Comparison of ENCODE assay signal across 19 cellular contexts in genomic region chr9:78312125-78312524, GRCh38.
"Had no signal": no experiment of that assay in that cellular context is flagged by ENCODE, and none has a peak within 500 bp of the region (broad histone marks: within the 10 kb centered on the region; RNA-seq: fewer than 3 reads in every experiment).

No MANE protein-coding gene starts in this region.

- H3K9me3 ChIP-seq: body of pancreas, suprapubic skin, transverse colon, uterus had no signal

- H3K4me1 ChIP-seq: foreskin keratinocyte, suprapubic skin, transverse colon, uterus had no signal

- ATAC-seq: activated CD4-positive, CD25-positive, alpha-beta regulatory T cell treated with anti-CD3 and anti-CD28 coated beads, Interleukin-2, amount 50 U/mL, for 24 hours; activated CD8-positive, alpha-beta T cell treated with anti-CD3 and anti-CD28 coated beads, Interleukin-2, amount 10 ng/mL, durations not matched to agents 7 days and 5 days; body of pancreas; foreskin keratinocyte; sciatic nerve; stimulated activated naive CD8-positive, alpha-beta T cell treated with anti-CD3 and anti-CD28 coated beads, Interleukin-15, amount 100 ng/mL, for 72 hours had no signal

- H3K27me3 ChIP-seq: body of pancreas, foreskin keratinocyte, suprapubic skin, transverse colon, uterus had no signal

- DNase-seq: activated CD4-positive, alpha-beta T cell treated with anti-CD3 and anti-CD28 coated beads, Interleukin-2, amount 10 ng/mL, durations not matched to agents 7 days and 5 days; activated CD8-positive, alpha-beta T cell treated with anti-CD3 and anti-CD28 coated beads, Interleukin-2, amount 10 ng/mL, durations not matched to agents 7 days and 5 days; activated naive CD4-positive, alpha-beta T cell treated with anti-CD3 and anti-CD28 coated beads for 36 hours; activated T-cell treated with anti-CD3 and anti-CD28 coated beads, Interleukin-2, amount 50 U/mL, for 24 hours; body of pancreas; central memory CD4-positive, alpha-beta T cell; foreskin keratinocyte; glutamatergic neuron; islet precursor cell; stimulated activated CD4-positive, alpha-beta T cell treated with anti-CD3 and anti-CD28 coated beads, Interleukin-4, amount 100 ng/mL, for 1 hour; stimulated activated naive CD8-positive, alpha-beta T cell treated with anti-CD3 and anti-CD28 coated beads, Interleukin-15, amount 100 ng/mL, for 72 hours; T-helper 9 cell; transverse colon; uterus had no signal

- H3K4me3 ChIP-seq: body of pancreas, lung, smooth muscle cell, suprapubic skin, transverse colon, uterus had no signal

- H3K36me3 ChIP-seq: transverse colon, uterus had no signal

- H3K27ac ChIP-seq: foreskin keratinocyte, suprapubic skin, transverse colon, uterus had no signal

- H3K4me2 ChIP-seq: smooth muscle cell had no signal
